2 cellular contexts compared by ENCODE assay signal in the genomic region with DNA sequence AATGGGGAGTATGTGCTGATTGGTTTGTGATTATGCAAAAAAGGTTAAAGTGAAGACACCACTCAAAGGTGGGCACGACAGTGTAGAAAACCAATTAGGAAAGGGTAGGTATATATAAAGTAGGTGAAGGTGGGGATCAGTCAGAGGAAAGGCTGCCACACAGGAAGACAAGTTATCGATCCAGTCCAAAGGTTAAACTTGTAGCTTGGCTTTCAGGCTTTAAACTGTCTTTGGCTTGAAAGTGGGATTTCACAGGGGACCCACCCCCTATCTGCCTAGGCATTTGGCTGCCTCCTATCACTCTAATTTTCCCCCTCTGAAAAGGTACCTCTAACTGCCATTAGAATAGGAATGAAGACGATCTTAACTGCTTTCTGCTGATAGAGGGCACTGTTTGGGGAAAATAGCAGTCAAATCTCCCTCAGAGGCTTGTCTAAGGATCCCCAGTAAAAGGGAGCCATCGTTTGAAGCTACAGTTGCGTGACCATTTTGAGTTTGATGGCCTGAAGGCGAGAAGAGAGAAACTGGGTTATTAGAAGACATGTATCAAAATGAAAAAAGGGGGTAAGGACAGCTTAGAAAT.
TF ChIP-seq lines count a peak whose summit lies in the region.

No MANE protein-coding gene starts in this region.

TF ChIP-seq in GM23338, 12 proteins besides CTCF, POLR2A, EP300 and RAD21:
- no peak for TF ChIP-seq EZH2 (IDR thresholded peaks at IDR 0.05; ENCODE audit: low read depth, unreplicated experiment)
- TF ChIP-seq, protein P1, sequence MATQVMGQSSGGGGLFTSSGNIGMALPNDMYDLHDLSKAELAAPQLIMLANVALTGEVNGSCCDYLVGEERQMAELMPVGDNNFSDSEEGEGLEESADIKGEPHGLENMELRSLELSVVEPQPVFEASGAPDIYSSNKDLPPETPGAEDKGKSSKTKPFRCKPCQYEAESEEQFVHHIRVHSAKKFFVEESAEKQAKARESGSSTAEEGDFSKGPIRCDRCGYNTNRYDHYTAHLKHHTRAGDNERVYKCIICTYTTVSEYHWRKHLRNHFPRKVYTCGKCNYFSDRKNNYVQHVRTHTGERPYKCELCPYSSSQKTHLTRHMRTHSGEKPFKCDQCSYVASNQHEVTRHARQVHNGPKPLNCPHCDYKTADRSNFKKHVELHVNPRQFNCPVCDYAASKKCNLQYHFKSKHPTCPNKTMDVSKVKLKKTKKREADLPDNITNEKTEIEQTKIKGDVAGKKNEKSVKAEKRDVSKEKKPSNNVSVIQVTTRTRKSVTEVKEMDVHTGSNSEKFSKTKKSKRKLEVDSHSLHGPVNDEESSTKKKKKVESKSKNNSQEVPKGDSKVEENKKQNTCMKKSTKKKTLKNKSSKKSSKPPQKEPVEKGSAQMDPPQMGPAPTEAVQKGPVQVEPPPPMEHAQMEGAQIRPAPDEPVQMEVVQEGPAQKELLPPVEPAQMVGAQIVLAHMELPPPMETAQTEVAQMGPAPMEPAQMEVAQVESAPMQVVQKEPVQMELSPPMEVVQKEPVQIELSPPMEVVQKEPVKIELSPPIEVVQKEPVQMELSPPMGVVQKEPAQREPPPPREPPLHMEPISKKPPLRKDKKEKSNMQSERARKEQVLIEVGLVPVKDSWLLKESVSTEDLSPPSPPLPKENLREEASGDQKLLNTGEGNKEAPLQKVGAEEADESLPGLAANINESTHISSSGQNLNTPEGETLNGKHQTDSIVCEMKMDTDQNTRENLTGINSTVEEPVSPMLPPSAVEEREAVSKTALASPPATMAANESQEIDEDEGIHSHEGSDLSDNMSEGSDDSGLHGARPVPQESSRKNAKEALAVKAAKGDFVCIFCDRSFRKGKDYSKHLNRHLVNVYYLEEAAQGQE (IDR thresholded peaks at IDR 0.05; ENCODE audit: unreplicated experiment): no peak
- TF ChIP-seq CREB1 (CRISPR knock-in tag; IDR thresholded peaks at IDR 0.05; ENCODE audit: low read depth): no peak
- no peak for TF ChIP-seq NANOG (IDR thresholded peaks at IDR 0.05; ENCODE audit: borderline replicate concordance)

TF ChIP-seq in H1, 55 proteins besides CTCF, POLR2A, EP300 and RAD21:
- TF ChIP-seq JUN (IDR thresholded peaks at IDR 0.05; ENCODE audit: low read depth, low read length): no peak
- TF ChIP-seq, protein P2, sequence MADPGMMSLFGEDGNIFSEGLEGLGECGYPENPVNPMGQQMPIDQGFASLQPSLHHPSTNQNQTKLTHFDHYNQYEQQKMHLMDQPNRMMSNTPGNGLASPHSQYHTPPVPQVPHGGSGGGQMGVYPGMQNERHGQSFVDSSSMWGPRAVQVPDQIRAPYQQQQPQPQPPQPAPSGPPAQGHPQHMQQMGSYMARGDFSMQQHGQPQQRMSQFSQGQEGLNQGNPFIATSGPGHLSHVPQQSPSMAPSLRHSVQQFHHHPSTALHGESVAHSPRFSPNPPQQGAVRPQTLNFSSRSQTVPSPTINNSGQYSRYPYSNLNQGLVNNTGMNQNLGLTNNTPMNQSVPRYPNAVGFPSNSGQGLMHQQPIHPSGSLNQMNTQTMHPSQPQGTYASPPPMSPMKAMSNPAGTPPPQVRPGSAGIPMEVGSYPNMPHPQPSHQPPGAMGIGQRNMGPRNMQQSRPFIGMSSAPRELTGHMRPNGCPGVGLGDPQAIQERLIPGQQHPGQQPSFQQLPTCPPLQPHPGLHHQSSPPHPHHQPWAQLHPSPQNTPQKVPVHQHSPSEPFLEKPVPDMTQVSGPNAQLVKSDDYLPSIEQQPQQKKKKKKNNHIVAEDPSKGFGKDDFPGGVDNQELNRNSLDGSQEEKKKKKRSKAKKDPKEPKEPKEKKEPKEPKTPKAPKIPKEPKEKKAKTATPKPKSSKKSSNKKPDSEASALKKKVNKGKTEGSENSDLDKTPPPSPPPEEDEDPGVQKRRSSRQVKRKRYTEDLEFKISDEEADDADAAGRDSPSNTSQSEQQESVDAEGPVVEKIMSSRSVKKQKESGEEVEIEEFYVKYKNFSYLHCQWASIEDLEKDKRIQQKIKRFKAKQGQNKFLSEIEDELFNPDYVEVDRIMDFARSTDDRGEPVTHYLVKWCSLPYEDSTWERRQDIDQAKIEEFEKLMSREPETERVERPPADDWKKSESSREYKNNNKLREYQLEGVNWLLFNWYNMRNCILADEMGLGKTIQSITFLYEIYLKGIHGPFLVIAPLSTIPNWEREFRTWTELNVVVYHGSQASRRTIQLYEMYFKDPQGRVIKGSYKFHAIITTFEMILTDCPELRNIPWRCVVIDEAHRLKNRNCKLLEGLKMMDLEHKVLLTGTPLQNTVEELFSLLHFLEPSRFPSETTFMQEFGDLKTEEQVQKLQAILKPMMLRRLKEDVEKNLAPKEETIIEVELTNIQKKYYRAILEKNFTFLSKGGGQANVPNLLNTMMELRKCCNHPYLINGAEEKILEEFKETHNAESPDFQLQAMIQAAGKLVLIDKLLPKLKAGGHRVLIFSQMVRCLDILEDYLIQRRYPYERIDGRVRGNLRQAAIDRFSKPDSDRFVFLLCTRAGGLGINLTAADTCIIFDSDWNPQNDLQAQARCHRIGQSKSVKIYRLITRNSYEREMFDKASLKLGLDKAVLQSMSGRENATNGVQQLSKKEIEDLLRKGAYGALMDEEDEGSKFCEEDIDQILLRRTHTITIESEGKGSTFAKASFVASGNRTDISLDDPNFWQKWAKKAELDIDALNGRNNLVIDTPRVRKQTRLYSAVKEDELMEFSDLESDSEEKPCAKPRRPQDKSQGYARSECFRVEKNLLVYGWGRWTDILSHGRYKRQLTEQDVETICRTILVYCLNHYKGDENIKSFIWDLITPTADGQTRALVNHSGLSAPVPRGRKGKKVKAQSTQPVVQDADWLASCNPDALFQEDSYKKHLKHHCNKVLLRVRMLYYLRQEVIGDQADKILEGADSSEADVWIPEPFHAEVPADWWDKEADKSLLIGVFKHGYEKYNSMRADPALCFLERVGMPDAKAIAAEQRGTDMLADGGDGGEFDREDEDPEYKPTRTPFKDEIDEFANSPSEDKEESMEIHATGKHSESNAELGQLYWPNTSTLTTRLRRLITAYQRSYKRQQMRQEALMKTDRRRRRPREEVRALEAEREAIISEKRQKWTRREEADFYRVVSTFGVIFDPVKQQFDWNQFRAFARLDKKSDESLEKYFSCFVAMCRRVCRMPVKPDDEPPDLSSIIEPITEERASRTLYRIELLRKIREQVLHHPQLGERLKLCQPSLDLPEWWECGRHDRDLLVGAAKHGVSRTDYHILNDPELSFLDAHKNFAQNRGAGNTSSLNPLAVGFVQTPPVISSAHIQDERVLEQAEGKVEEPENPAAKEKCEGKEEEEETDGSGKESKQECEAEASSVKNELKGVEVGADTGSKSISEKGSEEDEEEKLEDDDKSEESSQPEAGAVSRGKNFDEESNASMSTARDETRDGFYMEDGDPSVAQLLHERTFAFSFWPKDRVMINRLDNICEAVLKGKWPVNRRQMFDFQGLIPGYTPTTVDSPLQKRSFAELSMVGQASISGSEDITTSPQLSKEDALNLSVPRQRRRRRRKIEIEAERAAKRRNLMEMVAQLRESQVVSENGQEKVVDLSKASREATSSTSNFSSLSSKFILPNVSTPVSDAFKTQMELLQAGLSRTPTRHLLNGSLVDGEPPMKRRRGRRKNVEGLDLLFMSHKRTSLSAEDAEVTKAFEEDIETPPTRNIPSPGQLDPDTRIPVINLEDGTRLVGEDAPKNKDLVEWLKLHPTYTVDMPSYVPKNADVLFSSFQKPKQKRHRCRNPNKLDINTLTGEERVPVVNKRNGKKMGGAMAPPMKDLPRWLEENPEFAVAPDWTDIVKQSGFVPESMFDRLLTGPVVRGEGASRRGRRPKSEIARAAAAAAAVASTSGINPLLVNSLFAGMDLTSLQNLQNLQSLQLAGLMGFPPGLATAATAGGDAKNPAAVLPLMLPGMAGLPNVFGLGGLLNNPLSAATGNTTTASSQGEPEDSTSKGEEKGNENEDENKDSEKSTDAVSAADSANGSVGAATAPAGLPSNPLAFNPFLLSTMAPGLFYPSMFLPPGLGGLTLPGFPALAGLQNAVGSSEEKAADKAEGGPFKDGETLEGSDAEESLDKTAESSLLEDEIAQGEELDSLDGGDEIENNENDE (IDR thresholded peaks at IDR 0.05; ENCODE audit: insufficient replicate concordance, low read length): no peak
- TF ChIP-seq PHF8 (conservative IDR thresholded peaks at IDR 0.05; ENCODE audit: low read depth, low read length): no peak
- TF ChIP-seq NANOG (IDR thresholded peaks at IDR 0.05; ENCODE audit: insufficient read depth, low read depth, low read length, poor library complexity, severe bottlenecking): no peak
- TF ChIP-seq, protein P3, sequence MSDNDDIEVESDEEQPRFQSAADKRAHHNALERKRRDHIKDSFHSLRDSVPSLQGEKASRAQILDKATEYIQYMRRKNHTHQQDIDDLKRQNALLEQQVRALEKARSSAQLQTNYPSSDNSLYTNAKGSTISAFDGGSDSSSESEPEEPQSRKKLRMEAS (IDR thresholded peaks at IDR 0.05): no peak
- no peak for TF ChIP-seq POLR2AphosphoS5 (IDR thresholded peaks at IDR 0.05; ENCODE audit: low read depth, low read length)
- no peak for TF ChIP-seq GABPA (IDR thresholded peaks at IDR 0.05; ENCODE audit: borderline replicate concordance, insufficient read depth, low read length)
- no peak for TF ChIP-seq CBX8 (IDR thresholded peaks at IDR 0.05; ENCODE audit: borderline replicate concordance, low read depth, low read length)
- no peak for TF ChIP-seq EGR1 (IDR thresholded peaks at IDR 0.05; ENCODE audit: borderline replicate concordance, low read depth, low read length)
- no peak for TF ChIP-seq CHD1 (IDR thresholded peaks at IDR 0.05; ENCODE audit: low read depth, low read length)
- TF ChIP-seq CEBPB (IDR thresholded peaks at IDR 0.05; ENCODE audit: low read depth, low read length): no peak
TF ChIP-seq in H1: peak in this region for 0.
